17 cellular contexts compared by ENCODE assay signal in the genomic region with DNA sequence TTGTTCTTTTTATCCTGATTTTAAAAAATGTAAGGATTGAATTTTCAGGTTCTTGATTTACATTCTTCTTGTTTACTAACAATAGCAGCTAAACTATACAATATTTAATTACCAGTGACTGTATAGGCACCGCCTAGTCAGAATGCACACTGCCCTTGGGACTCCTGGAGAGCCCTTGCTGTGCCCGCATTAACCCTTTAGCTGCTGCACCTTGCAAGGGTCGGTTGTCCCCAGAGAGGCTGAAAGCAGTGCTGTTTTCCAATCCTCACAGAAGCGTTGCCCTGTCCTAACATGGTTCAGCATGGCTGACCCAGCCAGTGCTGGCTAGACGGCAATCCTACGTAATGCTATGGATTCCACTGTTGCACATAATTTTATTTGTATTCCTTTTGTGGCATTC.
DNase-seq lines count a peak whose midpoint lies in the region; ATAC-seq and TF ChIP-seq lines count a peak whose summit lies in the region.
"Had no signal": no experiment of that assay in that cellular context is flagged by ENCODE, and none has a peak within 500 bp of the region (broad histone marks: within the 10 kb centered on the region; RNA-seq: fewer than 3 reads in every experiment).

No MANE protein-coding gene starts in this region.

- POLR2A ChIA-PET in WTC11 (lab: Charles Lee), result no interaction called here

- TF ChIP-seq EP300 in esophagus muscularis mucosa (IDR thresholded peaks at IDR 0.05), result no peak

- H3K4me2 ChIP-seq in BLaER1 treated with 17β-estradiol and CSF1 and Interleukin-3, amounts not matched to agents 10 nM and 100 nM, result peak overlapping the region in 6 of 11 experiments; percentile 30 to 56 (median 46); a peak in 11 of 22 replicates

- H3K27ac Mint-ChIP-seq in WTC11, result no peak overlapping the region
- H3K27ac Mint-ChIP-seq: B cell; CD8-positive, alpha-beta T cell had no signal

- H3K36me3 ChIP-seq in BLaER1 treated with 17β-estradiol and CSF1 and Interleukin-3, amounts not matched to agents 10 nM and 100 nM, result 0 out of 22 replicates have a peak, but pooled peaks cover 0 to 7% (median 0%) of the 10 kb centered on the region in 11 experiments
- H3K36me3 ChIP-seq in esophagus muscularis mucosa, result no peaks in the 10 kb centered on the region

- H3K36me3 Mint-ChIP-seq in WTC11, result peaks cover 15% of the 10 kb centered on the region
- H3K36me3 Mint-ChIP-seq: CD8-positive, alpha-beta T cell had no signal

- H3K4me3 ChIP-seq in BLaER1 treated with 17β-estradiol and CSF1 and Interleukin-3, amounts not matched to agents 10 nM and 100 nM, result no peak overlapping the region
- no peak overlapping the region for H3K4me3 ChIP-seq in esophagus muscularis mucosa
- H3K4me3 ChIP-seq: GM12878 had no signal

- H3K27me3 ChIP-seq in BLaER1 treated with 17β-estradiol and CSF1 and Interleukin-3, amounts not matched to agents 10 nM and 100 nM, result no peaks in the 10 kb centered on the region
- peaks cover 0 to 14% (median 0%) of the 10 kb centered on the region in 4 donors for H3K27me3 ChIP-seq in esophagus muscularis mucosa

- in situ Hi-C loops in ACHN (cut with HindIII; ENCODE audit: low pct_ligation_motif_present, low pct_unique_long_range_greater_than_20kb, low sequenced_read_pairs), result no loop called here

- 61% methylated on average over 6 of the region's 6 CpGs for WGBS in esophagus muscularis mucosa

- no peak overlapping the region for H3K4me3 Mint-ChIP-seq in WTC11
- H3K4me3 Mint-ChIP-seq: B cell; CD8-positive, alpha-beta T cell had no signal

- peaks cover 0 to 25% (median 17%) of the 10 kb centered on the region in 10 experiments; a peak in 14 of 20 replicates for H3K4me1 ChIP-seq in BLaER1 treated with 17β-estradiol and CSF1 and Interleukin-3, amounts not matched to agents 10 nM and 100 nM
- no peaks in the 10 kb centered on the region for H3K4me1 ChIP-seq in esophagus muscularis mucosa

- no peak overlapping the region for H3K9ac ChIP-seq in BLaER1 treated with 17β-estradiol and CSF1 and Interleukin-3, amounts not matched to agents 10 nM and 100 nM

- H3K27ac ChIP-seq in BLaER1 treated with 17β-estradiol and CSF1 and Interleukin-3, amounts not matched to agents 10 nM and 100 nM, result no peak overlapping the region
- no peak overlapping the region for H3K27ac ChIP-seq in esophagus muscularis mucosa (replicated peaks in 1 of 4)

- H4K20me1 ChIP-seq in BLaER1 treated with 17β-estradiol and CSF1 and Interleukin-3, amounts not matched to agents 10 nM and 100 nM, result no peaks in the 10 kb centered on the region

- 0 out of 2 replicates have a peak, but pooled peaks have one; percentile 9 for ATAC-seq in WTC11
- ATAC-seq: CD8-positive, alpha-beta T cell; GM12878 had no signal

- CTCF ChIA-PET in WTC11 (lab: Charles Lee), result interaction anchor here (0.6 to 0.7 kb wide), 2 partner anchors 107 to 111 kb away, joined by 3 to 4 read pairs; no protein-coding TSS in a partner anchor

- peaks cover 0 to 12% (median 0%) of the 10 kb centered on the region in 11 experiments; a peak in 3 of 22 replicates for H3K9me3 ChIP-seq in BLaER1 treated with 17β-estradiol and CSF1 and Interleukin-3, amounts not matched to agents 10 nM and 100 nM (replicated peaks in 1 of 11)
- H3K9me3 ChIP-seq in esophagus muscularis mucosa, result no peaks in the 10 kb centered on the region

- TF ChIP-seq CTCF in WTC11 (IDR thresholded peaks at IDR 0.05) (no peak), esophagus muscularis mucosa (IDR thresholded peaks at IDR 0.05) (no peak)

- TF ChIP-seq POLR2A in esophagus muscularis mucosa (IDR thresholded peaks at IDR 0.05; ENCODE audit: low read depth), result no peak

- DNase-seq in WTC11 (ENCODE audit: low spot score) (no peak), esophagus muscularis mucosa (ENCODE audit: extremely low spot score) (peak; percentile 60), NK-92 (lab: John Stamatoyannopoulos, UW; ENCODE audit: unreplicated experiment) (no peak), SKM-1 (lab: John Stamatoyannopoulos, UW; ENCODE audit: unreplicated experiment) (no peak), ACHN (no peak)
- DNase-seq: C1 segment of cervical spinal cord; CD8-positive, alpha-beta T cell; DMS 273 treated with DMSO at 0.1 percent for 48 hours; DMS79; EL; GDM1; GOT3; H7; HCEC 1CT had no signal

- H3K9me3 Mint-ChIP-seq in WTC11, result peaks cover 19% of the 10 kb centered on the region
- H3K9me3 Mint-ChIP-seq: CD8-positive, alpha-beta T cell had no signal

- intact Hi-C loops in esophagus muscularis mucosa (cut with DNase I), result no loop called here

- H3K4me1 Mint-ChIP-seq in WTC11, result peaks cover 51% of the 10 kb centered on the region
- H3K4me1 Mint-ChIP-seq: B cell had no signal

- no peaks in the 10 kb centered on the region for H3K27me3 Mint-ChIP-seq in WTC11 (ENCODE audit: low read depth)

TF ChIP-seq in WTC11, 78 proteins besides CTCF, POLR2A, EP300 and RAD21:
- TF ChIP-seq, protein P1, sequence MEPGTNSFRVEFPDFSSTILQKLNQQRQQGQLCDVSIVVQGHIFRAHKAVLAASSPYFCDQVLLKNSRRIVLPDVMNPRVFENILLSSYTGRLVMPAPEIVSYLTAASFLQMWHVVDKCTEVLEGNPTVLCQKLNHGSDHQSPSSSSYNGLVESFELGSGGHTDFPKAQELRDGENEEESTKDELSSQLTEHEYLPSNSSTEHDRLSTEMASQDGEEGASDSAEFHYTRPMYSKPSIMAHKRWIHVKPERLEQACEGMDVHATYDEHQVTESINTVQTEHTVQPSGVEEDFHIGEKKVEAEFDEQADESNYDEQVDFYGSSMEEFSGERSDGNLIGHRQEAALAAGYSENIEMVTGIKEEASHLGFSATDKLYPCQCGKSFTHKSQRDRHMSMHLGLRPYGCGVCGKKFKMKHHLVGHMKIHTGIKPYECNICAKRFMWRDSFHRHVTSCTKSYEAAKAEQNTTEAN (CRISPR knock-in tag; IDR thresholded peaks at IDR 0.05), result no peak
- TF ChIP-seq SMAD4 (CRISPR knock-in tag; IDR thresholded peaks at IDR 0.05) (no peak), GRHL2 (CRISPR knock-in tag; IDR thresholded peaks at IDR 0.05; ENCODE audit: insufficient replicate concordance, severe bottlenecking) (no peak), ZNF671 (CRISPR knock-in tag; IDR thresholded peaks at IDR 0.05) (no peak)
- TF ChIP-seq, protein P2, sequence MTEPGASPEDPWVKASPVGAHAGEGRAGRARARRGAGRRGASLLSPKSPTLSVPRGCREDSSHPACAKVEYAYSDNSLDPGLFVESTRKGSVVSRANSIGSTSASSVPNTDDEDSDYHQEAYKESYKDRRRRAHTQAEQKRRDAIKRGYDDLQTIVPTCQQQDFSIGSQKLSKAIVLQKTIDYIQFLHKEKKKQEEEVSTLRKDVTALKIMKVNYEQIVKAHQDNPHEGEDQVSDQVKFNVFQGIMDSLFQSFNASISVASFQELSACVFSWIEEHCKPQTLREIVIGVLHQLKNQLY (CRISPR knock-in tag; IDR thresholded peaks at IDR 0.05), result no peak
- TF ChIP-seq, protein P3, sequence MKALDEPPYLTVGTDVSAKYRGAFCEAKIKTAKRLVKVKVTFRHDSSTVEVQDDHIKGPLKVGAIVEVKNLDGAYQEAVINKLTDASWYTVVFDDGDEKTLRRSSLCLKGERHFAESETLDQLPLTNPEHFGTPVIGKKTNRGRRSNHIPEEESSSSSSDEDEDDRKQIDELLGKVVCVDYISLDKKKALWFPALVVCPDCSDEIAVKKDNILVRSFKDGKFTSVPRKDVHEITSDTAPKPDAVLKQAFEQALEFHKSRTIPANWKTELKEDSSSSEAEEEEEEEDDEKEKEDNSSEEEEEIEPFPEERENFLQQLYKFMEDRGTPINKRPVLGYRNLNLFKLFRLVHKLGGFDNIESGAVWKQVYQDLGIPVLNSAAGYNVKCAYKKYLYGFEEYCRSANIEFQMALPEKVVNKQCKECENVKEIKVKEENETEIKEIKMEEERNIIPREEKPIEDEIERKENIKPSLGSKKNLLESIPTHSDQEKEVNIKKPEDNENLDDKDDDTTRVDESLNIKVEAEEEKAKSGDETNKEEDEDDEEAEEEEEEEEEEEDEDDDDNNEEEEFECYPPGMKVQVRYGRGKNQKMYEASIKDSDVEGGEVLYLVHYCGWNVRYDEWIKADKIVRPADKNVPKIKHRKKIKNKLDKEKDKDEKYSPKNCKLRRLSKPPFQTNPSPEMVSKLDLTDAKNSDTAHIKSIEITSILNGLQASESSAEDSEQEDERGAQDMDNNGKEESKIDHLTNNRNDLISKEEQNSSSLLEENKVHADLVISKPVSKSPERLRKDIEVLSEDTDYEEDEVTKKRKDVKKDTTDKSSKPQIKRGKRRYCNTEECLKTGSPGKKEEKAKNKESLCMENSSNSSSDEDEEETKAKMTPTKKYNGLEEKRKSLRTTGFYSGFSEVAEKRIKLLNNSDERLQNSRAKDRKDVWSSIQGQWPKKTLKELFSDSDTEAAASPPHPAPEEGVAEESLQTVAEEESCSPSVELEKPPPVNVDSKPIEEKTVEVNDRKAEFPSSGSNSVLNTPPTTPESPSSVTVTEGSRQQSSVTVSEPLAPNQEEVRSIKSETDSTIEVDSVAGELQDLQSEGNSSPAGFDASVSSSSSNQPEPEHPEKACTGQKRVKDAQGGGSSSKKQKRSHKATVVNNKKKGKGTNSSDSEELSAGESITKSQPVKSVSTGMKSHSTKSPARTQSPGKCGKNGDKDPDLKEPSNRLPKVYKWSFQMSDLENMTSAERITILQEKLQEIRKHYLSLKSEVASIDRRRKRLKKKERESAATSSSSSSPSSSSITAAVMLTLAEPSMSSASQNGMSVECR (CRISPR knock-in tag; IDR thresholded peaks at IDR 0.05; ENCODE audit: borderline replicate concordance), result no peak
